ENCODE assay signal across 16 cellular contexts in genomic region chr2:128332091-128332634, GRCh38. TPM values are rescaled to one million over a fixed set of nuclear protein-coding genes. Genes with fewer than 3 reads are reported as not detected.
DNase-seq lines count a peak whose midpoint lies in the region; ATAC-seq and TF ChIP-seq lines count a peak whose summit lies in the region.
"Had no signal": no experiment of that assay in that cellular context is flagged by ENCODE, and none has a peak within 500 bp of the region (broad histone marks: within the 10 kb centered on the region; RNA-seq: fewer than 3 reads in every experiment).

No MANE protein-coding gene starts in this region.

- TF ChIP-seq CTCF in endodermal cell (conservative IDR thresholded peaks at IDR 0.05) (no peak), lower leg skin (IDR thresholded peaks at IDR 0.05) (no peak)

- ATAC-seq in natural killer cell treated with Interleukin-12 subunit alpha and Interleukin-12 subunit beta and Interleukin-15 and Interleukin-18, amount 100 ng/mL, for 72 hours = no peak
- ATAC-seq in GM21423 (IDR thresholded peaks at IDR 0.05; ENCODE audit: unreplicated experiment) = no peak

- H3K4me3 ChIP-seq in endodermal cell (ENCODE audit: low read length) (peak overlapping the region; percentile 21), lower leg skin (ENCODE audit: low read depth, poor library complexity, severe bottlenecking) (no peak overlapping the region)
- H3K4me3 ChIP-seq: BLaER1 had no signal

- H3K4me1 ChIP-seq in endodermal cell (ENCODE audit: control insufficient read depth, insufficient read depth, low read length) = no peaks in the 10 kb centered on the region
- H3K4me1 ChIP-seq: BLaER1 had no signal

- no peak overlapping the region for H3K4me3 Mint-ChIP-seq in activated naive CD4-positive, alpha-beta T cell treated with anti-CD3 and anti-CD28 coated beads, Interleukin-2, amount 50 U/mL, for 24 hours
- no peak overlapping the region for H3K4me3 Mint-ChIP-seq in activated naive CD4-positive, alpha-beta T cell treated with anti-CD3 and anti-CD28 coated beads for 36 hours
- H3K4me3 Mint-ChIP-seq in endodermal cell = no peak overlapping the region
- H3K4me3 Mint-ChIP-seq in natural killer cell treated with Interleukin-12 subunit alpha and Interleukin-12 subunit beta and Interleukin-15 and Interleukin-18, amount 100 ng/mL, for 72 hours = no peak overlapping the region
- H3K4me3 Mint-ChIP-seq: CD14-positive monocyte; CD4-positive, alpha-beta memory T cell; H9 had no signal

- TF ChIP-seq POLR2A in lower leg skin (IDR thresholded peaks at IDR 0.05) = no peak

- peaks cover 9% of the 10 kb centered on the region for H3K36me3 Mint-ChIP-seq in activated naive CD4-positive, alpha-beta T cell treated with anti-CD3 and anti-CD28 coated beads, Interleukin-2, amount 50 U/mL, for 24 hours
- H3K36me3 Mint-ChIP-seq in activated naive CD4-positive, alpha-beta T cell treated with anti-CD3 and anti-CD28 coated beads for 36 hours (ENCODE audit: low read depth) = peaks cover 3% of the 10 kb centered on the region
- peaks cover 3% of the 10 kb centered on the region for H3K36me3 Mint-ChIP-seq in endodermal cell (ENCODE audit: low read depth)
- H3K36me3 Mint-ChIP-seq in natural killer cell treated with Interleukin-12 subunit alpha and Interleukin-12 subunit beta and Interleukin-15 and Interleukin-18, amount 100 ng/mL, for 72 hours = peaks cover 18% of the 10 kb centered on the region

- H3K27me3 Mint-ChIP-seq in activated naive CD4-positive, alpha-beta T cell treated with anti-CD3 and anti-CD28 coated beads, Interleukin-2, amount 50 U/mL, for 24 hours = peaks cover 8% of the 10 kb centered on the region
- peaks cover 1% of the 10 kb centered on the region for H3K27me3 Mint-ChIP-seq in activated naive CD4-positive, alpha-beta T cell treated with anti-CD3 and anti-CD28 coated beads for 36 hours (ENCODE audit: low read depth)
- no peaks in the 10 kb centered on the region for H3K27me3 Mint-ChIP-seq in endodermal cell (ENCODE audit: insufficient read depth)
- peaks cover 20 to 41% of the 10 kb centered on the region in 2 donors for H3K27me3 Mint-ChIP-seq in natural killer cell treated with Interleukin-12 subunit alpha and Interleukin-12 subunit beta and Interleukin-15 and Interleukin-18, amount 100 ng/mL, for 72 hours

- H3K9me3 ChIP-seq in endodermal cell (ENCODE audit: control insufficient read depth, low read length) = peaks cover 22% of the 10 kb centered on the region

- no peak overlapping the region for H3K27ac ChIP-seq in endodermal cell (ENCODE audit: low read depth, low read length)
- H3K27ac ChIP-seq: BLaER1 had no signal

- H3K4me1 Mint-ChIP-seq in activated naive CD4-positive, alpha-beta T cell treated with anti-CD3 and anti-CD28 coated beads, Interleukin-2, amount 50 U/mL, for 24 hours = no peaks in the 10 kb centered on the region
- H3K4me1 Mint-ChIP-seq in activated naive CD4-positive, alpha-beta T cell treated with anti-CD3 and anti-CD28 coated beads for 36 hours (ENCODE audit: low read depth) = peaks cover 7% of the 10 kb centered on the region
- no peaks in the 10 kb centered on the region for H3K4me1 Mint-ChIP-seq in endodermal cell
- H3K4me1 Mint-ChIP-seq in natural killer cell treated with Interleukin-12 subunit alpha and Interleukin-12 subunit beta and Interleukin-15 and Interleukin-18, amount 100 ng/mL, for 72 hours (ENCODE audit: low read depth in 2 of 2) = no peaks in the 10 kb centered on the region
- H3K4me1 Mint-ChIP-seq: CD14-positive monocyte; CD4-positive, alpha-beta memory T cell; H9 had no signal

- peaks cover 19% of the 10 kb centered on the region for H3K9me3 Mint-ChIP-seq in activated naive CD4-positive, alpha-beta T cell treated with anti-CD3 and anti-CD28 coated beads, Interleukin-2, amount 50 U/mL, for 24 hours
- peaks cover 12% of the 10 kb centered on the region for H3K9me3 Mint-ChIP-seq in activated naive CD4-positive, alpha-beta T cell treated with anti-CD3 and anti-CD28 coated beads for 36 hours
- peaks cover 41% of the 10 kb centered on the region for H3K9me3 Mint-ChIP-seq in endodermal cell
- H3K9me3 Mint-ChIP-seq in natural killer cell treated with Interleukin-12 subunit alpha and Interleukin-12 subunit beta and Interleukin-15 and Interleukin-18, amount 100 ng/mL, for 72 hours = peaks cover 7% of the 10 kb centered on the region

- no peaks in the 10 kb centered on the region for H3K27me3 ChIP-seq in endodermal cell (ENCODE audit: control insufficient read depth, insufficient read depth, low read length, poor library complexity, severe bottlenecking)
- H3K27me3 ChIP-seq: BLaER1 had no signal

- 88% methylated on average over 2 of the region's 2 CpGs; no CpG with 5 or more reads in 1 of the 2 experiments for WGBS in endodermal cell (ENCODE audit: insufficient coverage in 1 of 2, insufficient read length in 1 of 2), 2 experiments
- WGBS in lower leg skin, 2 donors = 95 to 97% methylated on average over 2 of the region's 2 CpGs

- CTCF ChIA-PET in activated naive CD4-positive, alpha-beta T cell treated with anti-CD3 and anti-CD28 coated beads for 36 hours (lab: Charles Lee) = no interaction called here

- H3K27ac Mint-ChIP-seq in activated naive CD4-positive, alpha-beta T cell treated with anti-CD3 and anti-CD28 coated beads, Interleukin-2, amount 50 U/mL, for 24 hours = peak overlapping the region; percentile 52
- H3K27ac Mint-ChIP-seq in activated naive CD4-positive, alpha-beta T cell treated with anti-CD3 and anti-CD28 coated beads for 36 hours = no peak overlapping the region
- H3K27ac Mint-ChIP-seq in endodermal cell = no peak overlapping the region
- H3K27ac Mint-ChIP-seq in natural killer cell treated with Interleukin-12 subunit alpha and Interleukin-12 subunit beta and Interleukin-15 and Interleukin-18, amount 100 ng/mL, for 72 hours = no peak overlapping the region
- H3K27ac Mint-ChIP-seq: CD14-positive monocyte, H9 had no signal

- H3K36me3 ChIP-seq in endodermal cell (ENCODE audit: control insufficient read depth, insufficient read depth, low read length) = no peaks in the 10 kb centered on the region
- H3K36me3 ChIP-seq: BLaER1 had no signal

- DNase-seq in activated naive CD4-positive, alpha-beta T cell treated with anti-CD3 and anti-CD28 coated beads for 36 hours = no peak
- peak; percentile 7 to 18 for DNase-seq in Kasumi-1 (lab: John Stamatoyannopoulos, UW)
- DNase-seq in RPMI8226 = peak; percentile 38
- DNase-seq in endodermal cell = no peak
- DNase-seq in natural killer cell treated with Interleukin-12 subunit alpha and Interleukin-12 subunit beta and Interleukin-15 and Interleukin-18, amount 100 ng/mL, for 72 hours (ENCODE audit: low spot score) = no peak
- no peak for DNase-seq in lower leg skin (ENCODE audit: low spot score in 2 of 2)
- DNase-seq: 8988T; CD4-positive, alpha-beta memory T cell; DMS153; DMS79; GF-D8; H9 had no signal

- no peak overlapping the region for H3K9ac ChIP-seq in endodermal cell (ENCODE audit: extremely low read depth, low read length, poor library complexity, severe bottlenecking)
- H3K9ac ChIP-seq: BLaER1 had no signal

- intact Hi-C loops in activated naive CD4-positive, alpha-beta T cell treated with anti-CD3 and anti-CD28 coated beads for 36 hours (cut with micrococcal nuclease) = no loop called here
- intact Hi-C loops in lower leg skin (cut with DNase I; ENCODE audit: low total_unique reads) = no loop called here

RNA-seq across cellular contexts. Expression of gene HS6ST1, which starts 13.5 kb away (rescaled TPM):
- 1 to 10 TPM; 8.1 to 8.2 TPM for total RNA-seq in activated naive CD4-positive, alpha-beta T cell treated with anti-CD3 and anti-CD28 coated beads for 36 hours
- total RNA-seq in endodermal cell = 100 to 1,000 TPM in 1 of 2 donors, 10 to 100 TPM in 1; 93.0 to 106 TPM
- 81.5 TPM for polyA plus RNA-seq in endodermal cell (2013, experiment 1 of 2)
- polyA plus RNA-seq in endodermal cell (2013, experiment 2 of 2) = 79.0 TPM
- total RNA-seq in natural killer cell treated with Interleukin-12 subunit alpha and Interleukin-12 subunit beta and Interleukin-15 and Interleukin-18, amount 100 ng/mL, for 72 hours = 10 to 100 TPM; 17.5 to 25.5 TPM
- total RNA-seq in lower leg skin = 10 to 100 TPM; 50.2 to 88.9 (median 69.3) TPM

Comparison
In these comparisons a context has a peak if more than half of its experiments do, and no peak if none do; other contexts are left out.
1. DNase-seq: peak in Kasumi-1 (2 of 2) and RPMI8226 (single experiment); none in activated naive CD4-positive, alpha-beta T cell treated with anti-CD3 and anti-CD28 coated beads for 36 hours (single experiment), endodermal cell (single experiment), natural killer cell treated with Interleukin-12 subunit alpha and Interleukin-12 subunit beta and Interleukin-15 and Interleukin-18, amount 100 ng/mL, for 72 hours (single experiment) and lower leg skin (0 of 2).